Comparison of ENCODE assay signal across 1 cellular context in genomic region chr1:9591669-9592509, GRCh38.
TF ChIP-seq lines count a peak whose summit lies in the region.

No MANE protein-coding gene starts in this region.

TF ChIP-seq in K562, 482 proteins besides CTCF, POLR2A, EP300 and RAD21:
- TF ChIP-seq CREB1 (IDR thresholded peaks at IDR 0.05) (no peak), CREB1 (CRISPR knock-in tag; IDR thresholded peaks at IDR 0.05) (0 out of 2 replicates have a peak, but pooled peaks have one; percentile 15), ZNF76 (CRISPR knock-in tag; IDR thresholded peaks at IDR 0.05; ENCODE audit: borderline replicate concordance) (no peak), RBFOX2 (IDR thresholded peaks at IDR 0.05; ENCODE audit: low read depth, low read length) (peak; percentile 18; the same call in 1 of the 2 replicates)
TF ChIP-seq in K562: peak in this region for 2.
